29 cellular contexts compared by ENCODE assay signal in the genomic region with DNA sequence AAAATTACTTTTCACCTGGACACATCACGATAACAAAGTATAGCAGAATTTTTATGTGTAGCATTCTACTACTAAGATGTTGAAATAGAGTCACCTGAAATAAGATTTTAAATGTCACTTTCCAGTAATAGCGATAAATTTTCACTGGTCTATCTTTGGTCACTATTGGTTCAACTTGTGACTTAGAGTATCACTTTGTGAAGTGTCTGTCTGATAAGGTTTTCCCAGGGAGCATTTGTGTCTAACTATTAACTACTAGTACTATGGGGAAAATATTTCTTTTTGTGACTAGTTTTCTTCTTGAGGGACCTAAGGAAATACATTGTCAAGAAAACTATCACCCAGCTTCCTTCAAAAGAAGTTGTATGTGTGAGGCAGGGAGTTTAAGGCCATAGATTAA.
"Had no signal": no experiment of that assay in that cellular context is flagged by ENCODE, and none has a peak within 500 bp of the region (broad histone marks: within the 10 kb centered on the region; RNA-seq: fewer than 3 reads in every experiment).

No MANE protein-coding gene starts in this region.

- H3K27ac ChIP-seq: lower lobe of right lung, neutrophil, ovary, skin epidermis, suprapubic skin, thoracic aorta, tibial artery, upper lobe of right lung had no signal

- FAIRE-seq: kidney, urothelium cell line had no signal

- H3K27ac Mint-ChIP-seq: nephron; progenitor cell of endocrine pancreas; stimulated activated effector memory CD8-positive, alpha-beta T cell treated with anti-CD3 and anti-CD28 coated beads, Interleukin-12 subunit alpha, Interleukin-12 subunit beta, amount 100 ng/mL, for 72 hours; stimulated activated naive CD8-positive, alpha-beta T cell treated with anti-CD3 and anti-CD28 coated beads, Interleukin-15, Interleukin-2, amounts not matched to agents 100 ng/mL and 50 ng/mL, for 24 hours had no signal

- H3K4me3 ChIP-seq: lower lobe of right lung, ovary, skin epidermis, suprapubic skin, thoracic aorta, tibial artery, upper lobe of right lung had no signal

- H3K27me3 ChIP-seq: neutrophil, ovary, suprapubic skin, tibial artery, upper lobe of right lung had no signal

- H3K27me3 Mint-ChIP-seq: progenitor cell of endocrine pancreas; stimulated activated naive CD8-positive, alpha-beta T cell treated with anti-CD3 and anti-CD28 coated beads, Interleukin-15, Interleukin-2, amounts not matched to agents 100 ng/mL and 50 ng/mL, for 24 hours had no signal

- H3K4me3 Mint-ChIP-seq: naive thymus-derived CD8-positive, alpha-beta T cell; nephron; neural crest cell; stimulated activated effector memory CD8-positive, alpha-beta T cell treated with anti-CD3 and anti-CD28 coated beads, Interleukin-12 subunit alpha, Interleukin-12 subunit beta, amount 100 ng/mL, for 72 hours; stimulated activated naive CD8-positive, alpha-beta T cell treated with anti-CD3 and anti-CD28 coated beads, Interleukin-15, Interleukin-2, amounts not matched to agents 100 ng/mL and 50 ng/mL, for 24 hours had no signal

- H3K4me1 ChIP-seq: lower lobe of right lung, suprapubic skin, tibial artery, upper lobe of right lung had no signal

- H3K9me3 ChIP-seq: lower lobe of right lung, neutrophil, ovary, suprapubic skin, thoracic aorta, tibial artery, upper lobe of right lung had no signal

- DNase-seq: glutamatergic neuron; hippocampal formation; kidney; lower lobe of right lung; mammary epithelial cell; mesenchymal stem cell; naive thymus-derived CD8-positive, alpha-beta T cell; occipital lobe; ovary; right cardiac atrium; stimulated activated CD4-positive, alpha-beta T cell treated with anti-CD3 and anti-CD28 coated beads, Interleukin-12 subunit alpha, Interleukin-12 subunit beta, amount 100 ng/mL, for 4 hours; stimulated activated CD4-positive, alpha-beta T cell treated with anti-CD3 and anti-CD28 coated beads, Interleukin-15, amount 100 ng/mL, for 24 hours; stimulated activated CD4-positive, alpha-beta T cell treated with anti-CD3 and anti-CD28 coated beads, Interleukin-2, amount 100 ng/mL, for 24 hours; stimulated activated CD4-positive, alpha-beta T cell treated with anti-CD3 and anti-CD28 coated beads, Interleukin-4, amount 100 ng/mL, for 1 hour; stimulated activated naive CD4-positive, alpha-beta T cell; tibial artery; trophoblast cell; upper lobe of right lung had no signal

- H3K36me3 Mint-ChIP-seq: naive thymus-derived CD8-positive, alpha-beta T cell; stimulated activated effector memory CD8-positive, alpha-beta T cell treated with anti-CD3 and anti-CD28 coated beads, Interleukin-12 subunit alpha, Interleukin-12 subunit beta, amount 100 ng/mL, for 72 hours had no signal

- H3K9me3 Mint-ChIP-seq: naive thymus-derived CD8-positive, alpha-beta T cell; nephron; neural crest cell; stimulated activated effector memory CD8-positive, alpha-beta T cell treated with anti-CD3 and anti-CD28 coated beads, Interleukin-12 subunit alpha, Interleukin-12 subunit beta, amount 100 ng/mL, for 72 hours; stimulated activated naive CD8-positive, alpha-beta T cell treated with anti-CD3 and anti-CD28 coated beads, Interleukin-15, Interleukin-2, amounts not matched to agents 100 ng/mL and 50 ng/mL, for 24 hours had no signal

- H3K36me3 ChIP-seq: lower lobe of right lung, neutrophil, ovary, suprapubic skin, thoracic aorta, tibial artery, upper lobe of right lung had no signal

- H3K4me1 Mint-ChIP-seq: nephron had no signal

- ATAC-seq: lower lobe of right lung; naive thymus-derived CD8-positive, alpha-beta T cell; sciatic nerve; stimulated activated effector memory CD8-positive, alpha-beta T cell treated with anti-CD3 and anti-CD28 coated beads, Interleukin-12 subunit alpha, Interleukin-12 subunit beta, amount 100 ng/mL, for 72 hours; upper lobe of right lung had no signal
